Comparison of ENCODE assay signal across 1 cellular context in the genomic region with DNA sequence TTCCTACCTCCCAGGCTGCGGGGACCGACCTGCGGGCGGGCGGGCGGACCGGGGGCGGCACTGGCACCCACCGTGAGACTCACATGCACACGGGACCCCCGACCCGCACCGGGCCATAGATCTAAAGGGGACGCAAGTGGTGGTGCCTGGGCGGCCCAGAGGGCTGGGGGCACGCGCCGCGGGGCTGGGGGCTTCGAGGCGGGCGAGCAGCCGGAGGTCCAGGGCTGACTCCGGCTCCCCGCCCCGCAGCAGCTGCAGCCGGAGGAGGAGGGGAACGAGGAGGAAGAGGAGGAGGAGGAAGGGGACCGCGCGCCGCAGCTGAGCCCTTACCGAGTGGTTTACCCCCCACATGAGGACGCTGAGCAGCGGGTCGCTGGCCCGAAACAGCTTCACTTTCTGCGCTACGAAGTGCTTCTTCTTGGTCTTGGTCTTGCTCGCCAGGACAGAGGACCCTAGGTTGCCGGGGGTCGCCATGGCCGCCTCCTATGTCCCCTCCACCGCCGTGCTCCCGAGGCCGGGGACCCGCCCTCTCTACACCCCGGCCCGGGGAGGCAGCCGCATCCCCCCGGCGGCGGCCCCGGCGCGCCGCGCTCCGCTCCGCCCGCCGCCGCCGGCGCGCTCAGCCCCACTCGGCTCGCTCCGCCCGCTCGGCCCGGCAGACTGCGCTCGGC.
TF ChIP-seq lines count a peak whose summit lies in the region.

No MANE protein-coding gene starts in this region.

TF ChIP-seq in K562, 482 proteins besides CTCF, POLR2A, EP300 and RAD21 (continued from another document):
- TF ChIP-seq, protein P1, sequence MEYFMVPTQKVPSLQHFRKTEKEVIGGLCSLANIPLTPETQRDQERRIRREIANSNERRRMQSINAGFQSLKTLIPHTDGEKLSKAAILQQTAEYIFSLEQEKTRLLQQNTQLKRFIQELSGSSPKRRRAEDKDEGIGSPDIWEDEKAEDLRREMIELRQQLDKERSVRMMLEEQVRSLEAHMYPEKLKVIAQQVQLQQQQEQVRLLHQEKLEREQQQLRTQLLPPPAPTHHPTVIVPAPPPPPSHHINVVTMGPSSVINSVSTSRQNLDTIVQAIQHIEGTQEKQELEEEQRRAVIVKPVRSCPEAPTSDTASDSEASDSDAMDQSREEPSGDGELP (CRISPR knock-in tag; IDR thresholded peaks at IDR 0.05; ENCODE audit: borderline replicate concordance) = peak; percentile 59; the same call in 1 of the 2 replicates
- TF ChIP-seq RBBP5 (IDR thresholded peaks at IDR 0.05; ENCODE audit: borderline replicate concordance, insufficient read depth, low read length, poor library complexity, severe bottlenecking) = peak; percentile 65
- 0 out of 2 replicates have a peak, but pooled peaks have one; percentile 1 for TF ChIP-seq POLR2AphosphoS5 (IDR thresholded peaks at IDR 0.05; ENCODE audit: control insufficient read depth, insufficient read depth, low read depth, low read length)
- TF ChIP-seq, protein P2, sequence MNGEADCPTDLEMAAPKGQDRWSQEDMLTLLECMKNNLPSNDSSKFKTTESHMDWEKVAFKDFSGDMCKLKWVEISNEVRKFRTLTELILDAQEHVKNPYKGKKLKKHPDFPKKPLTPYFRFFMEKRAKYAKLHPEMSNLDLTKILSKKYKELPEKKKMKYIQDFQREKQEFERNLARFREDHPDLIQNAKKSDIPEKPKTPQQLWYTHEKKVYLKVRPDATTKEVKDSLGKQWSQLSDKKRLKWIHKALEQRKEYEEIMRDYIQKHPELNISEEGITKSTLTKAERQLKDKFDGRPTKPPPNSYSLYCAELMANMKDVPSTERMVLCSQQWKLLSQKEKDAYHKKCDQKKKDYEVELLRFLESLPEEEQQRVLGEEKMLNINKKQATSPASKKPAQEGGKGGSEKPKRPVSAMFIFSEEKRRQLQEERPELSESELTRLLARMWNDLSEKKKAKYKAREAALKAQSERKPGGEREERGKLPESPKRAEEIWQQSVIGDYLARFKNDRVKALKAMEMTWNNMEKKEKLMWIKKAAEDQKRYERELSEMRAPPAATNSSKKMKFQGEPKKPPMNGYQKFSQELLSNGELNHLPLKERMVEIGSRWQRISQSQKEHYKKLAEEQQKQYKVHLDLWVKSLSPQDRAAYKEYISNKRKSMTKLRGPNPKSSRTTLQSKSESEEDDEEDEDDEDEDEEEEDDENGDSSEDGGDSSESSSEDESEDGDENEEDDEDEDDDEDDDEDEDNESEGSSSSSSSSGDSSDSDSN (IDR thresholded peaks at IDR 0.05; ENCODE audit: borderline replicate concordance in 1 of 2, low read depth in 2 of 2, low read length in 2 of 2) = peak; percentile 43 to 67; a peak in 3 of 4 replicates
- peak; percentile 22 for TF ChIP-seq FIP1L1 (IDR thresholded peaks at IDR 0.05; ENCODE audit: low read depth, low read length, poor library complexity, severe bottlenecking)
- no peak for TF ChIP-seq GABPB2 (CRISPR knock-in tag; conservative IDR thresholded peaks at IDR 0.05)
- peak; percentile 67 for TF ChIP-seq RBFOX2 (IDR thresholded peaks at IDR 0.05; ENCODE audit: low read depth, low read length)
- no peak for TF ChIP-seq ELF4 (CRISPR knock-in tag; IDR thresholded peaks at IDR 0.05)
- peak; percentile 11 for TF ChIP-seq HNRNPK (IDR thresholded peaks at IDR 0.05; ENCODE audit: low read depth, low read length, poor library complexity, severe bottlenecking)
- no peak for TF ChIP-seq RBM14 (IDR thresholded peaks at IDR 0.05; ENCODE audit: borderline replicate concordance, insufficient read depth, low read depth, low read length)
- TF ChIP-seq SIN3A (IDR thresholded peaks at IDR 0.05; ENCODE audit: borderline replicate concordance in 2 of 2, control insufficient read depth in 1 of 2, low read depth in 2 of 2, low read length in 2 of 2) = 0 out of 4 replicates have a peak, but pooled peaks of 1 of the 2 experiments have one; percentile 27
- TF ChIP-seq ZNF764 (CRISPR knock-in tag; IDR thresholded peaks at IDR 0.05; ENCODE audit: low read depth) = no peak
- TF ChIP-seq, protein P3, sequence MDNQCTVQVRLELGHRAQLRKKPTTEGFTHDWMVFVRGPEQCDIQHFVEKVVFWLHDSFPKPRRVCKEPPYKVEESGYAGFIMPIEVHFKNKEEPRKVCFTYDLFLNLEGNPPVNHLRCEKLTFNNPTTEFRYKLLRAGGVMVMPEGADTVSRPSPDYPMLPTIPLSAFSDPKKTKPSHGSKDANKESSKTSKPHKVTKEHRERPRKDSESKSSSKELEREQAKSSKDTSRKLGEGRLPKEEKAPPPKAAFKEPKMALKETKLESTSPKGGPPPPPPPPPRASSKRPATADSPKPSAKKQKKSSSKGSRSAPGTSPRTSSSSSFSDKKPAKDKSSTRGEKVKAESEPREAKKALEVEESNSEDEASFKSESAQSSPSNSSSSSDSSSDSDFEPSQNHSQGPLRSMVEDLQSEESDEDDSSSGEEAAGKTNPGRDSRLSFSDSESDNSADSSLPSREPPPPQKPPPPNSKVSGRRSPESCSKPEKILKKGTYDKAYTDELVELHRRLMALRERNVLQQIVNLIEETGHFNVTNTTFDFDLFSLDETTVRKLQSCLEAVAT (IDR thresholded peaks at IDR 0.05) = peak in 1 of 2 experiments; percentile 64; a peak in 1 of 4 replicates
- 0 out of 2 replicates have a peak, but pooled peaks have one; percentile 24 for TF ChIP-seq GABPA (tag; conservative IDR thresholded peaks at IDR 0.05; ENCODE audit: low read depth)
- TF ChIP-seq ZNF263 (CRISPR knock-in tag; IDR thresholded peaks at IDR 0.05; ENCODE audit: borderline replicate concordance) = peak; percentile 83
- TF ChIP-seq, protein P4, sequence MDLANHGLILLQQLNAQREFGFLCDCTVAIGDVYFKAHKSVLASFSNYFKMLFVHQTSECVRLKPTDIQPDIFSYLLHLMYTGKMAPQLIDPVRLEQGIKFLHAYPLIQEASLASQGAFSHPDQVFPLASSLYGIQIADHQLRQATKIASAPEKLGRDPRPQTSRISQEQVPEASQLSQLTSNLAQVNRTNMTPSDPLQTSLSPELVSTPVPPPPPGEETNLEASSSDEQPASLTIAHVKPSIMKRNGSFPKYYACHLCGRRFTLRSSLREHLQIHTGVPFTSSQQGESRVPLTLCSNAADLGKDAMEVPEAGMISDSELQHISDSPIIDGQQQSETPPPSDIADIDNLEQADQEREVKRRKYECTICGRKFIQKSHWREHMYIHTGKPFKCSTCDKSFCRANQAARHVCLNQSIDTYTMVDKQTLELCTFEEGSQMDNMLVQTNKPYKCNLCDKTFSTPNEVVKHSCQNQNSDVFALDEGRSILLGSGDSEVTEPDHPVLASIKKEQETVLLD (IDR thresholded peaks at IDR 0.05) = 0 out of 2 replicates have a peak, but pooled peaks have one; percentile 27
- peak; percentile 79 for TF ChIP-seq POLR2G (IDR thresholded peaks at IDR 0.05; ENCODE audit: low read depth, low read length)
- TF ChIP-seq HDAC1 (IDR thresholded peaks at IDR 0.05) = peak in 1 of 2 experiments; percentile 47; a peak in 2 of 4 replicates
